ENCODE assay signal across 5 cellular contexts in the genomic region with DNA sequence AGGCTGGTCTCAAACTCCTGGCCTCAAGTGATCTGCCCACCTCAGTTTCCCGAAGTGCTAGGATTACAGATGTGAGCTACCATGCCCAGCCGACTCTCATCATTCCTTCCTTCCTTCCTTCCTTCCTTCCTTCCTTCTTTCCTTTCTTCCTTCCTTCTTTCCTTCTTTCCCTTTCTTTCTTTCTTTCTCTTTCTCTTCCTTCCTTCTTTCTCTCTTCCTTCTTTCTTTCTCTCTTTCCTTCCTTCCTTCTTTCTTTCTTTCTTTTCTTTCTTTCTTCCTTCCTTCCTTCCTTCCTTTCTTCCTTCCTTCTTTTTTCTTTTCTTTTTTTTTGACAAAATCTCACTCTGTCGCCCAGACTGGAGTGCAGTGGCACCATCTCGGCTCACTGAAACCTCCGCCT. TPM values are rescaled to one million over a fixed set of nuclear protein-coding genes. Genes with fewer than 3 reads are reported as not detected.
A peak's percentile ranks its signal among the peaks of the same experiment; 100 is the strongest.
DNase-seq lines count a peak whose midpoint lies in the region; ATAC-seq, FAIRE-seq and TF ChIP-seq lines count a peak whose summit lies in the region.
"Not testable (repeated sequence)": the region's sequence is repeated elsewhere in the genome, so short reads cannot be mapped to it uniquely, and the experiment has no call there.

No MANE protein-coding gene starts in this region.

- intact Hi-C loops in K562 (cut with micrococcal nuclease); endothelial cell of umbilical vein (cut with micrococcal nuclease): not testable (repeated sequence)

- not testable (repeated sequence) for FAIRE-seq in K562 (lab: Jason Lieb, UNC)
- FAIRE-seq in endothelial cell of umbilical vein (lab: Jason Lieb, UNC), result peak; percentile 28

- not testable (repeated sequence) for TF ChIP-seq POLR2A in K562 (conservative IDR thresholded peaks at IDR 0.05); endothelial cell of umbilical vein (IDR thresholded peaks at IDR 0.05; ENCODE audit: low read depth, low read length)

- not testable (repeated sequence) for BruUV-seq in K562 (replicated peaks; lab: Mats Ljungman, UMichigan); endothelial cell of umbilical vein (replicated peaks; lab: Mats Ljungman, UMichigan)

- peaks cover 17% of the 10 kb centered on the region for H3K36me3 ChIP-seq in DOHH2 (ENCODE audit: control insufficient read depth, low read length)
- not testable (repeated sequence) for H3K36me3 ChIP-seq in HEK293 (ENCODE audit: control insufficient read depth in 2 of 2, insufficient read depth in 1 of 2, low read length in 2 of 2); K562 (ENCODE audit: control insufficient read depth, insufficient read depth, low read length); endothelial cell of umbilical vein (ENCODE audit: control insufficient read depth in 2 of 2, extremely low read depth in 1 of 2, insufficient read depth in 2 of 2, low read length in 2 of 2)

- H3K27me3 Mint-ChIP-seq in stimulated activated naive B cell treated with anti-CD40 and anti-IgM and Interleukin-4, amounts not matched to agents 10 μg/mL and 1 μg/mL and 100 μg/mL, for 72 hours, result peaks cover 25 to 26% of the 10 kb centered on the region in 2 donors

- not testable (repeated sequence) for H4K20me1 ChIP-seq in DOHH2 (ENCODE audit: control insufficient read depth, insufficient read depth, low read depth, low read length); K562 (replicated peaks; ENCODE audit: control insufficient read depth, insufficient read depth, low read length); endothelial cell of umbilical vein (replicated peaks; ENCODE audit: control insufficient read depth, extremely low read depth, insufficient read depth, low read length)

- POLR2A ChIA-PET in HEK293 (lab: Yijun Ruan, JAX), result interaction anchor here (0.6 to 1.1 kb wide), 3 partner anchors 13 to 137 kb away, joined by 4 to 6 read pairs (median 5); a partner anchor contains a TSS
- POLR2A ChIA-PET in K562 (lab: Yijun Ruan, JAX); endothelial cell of umbilical vein (lab: Charles Lee): not testable (repeated sequence)

- H3K27ac ChIP-seq in DOHH2 (ENCODE audit: low read depth, low read length); HEK293 (ENCODE audit: extremely low read depth, low read depth, low read length); K562 (ENCODE audit: extremely low read depth, low read depth, low read length); endothelial cell of umbilical vein (ENCODE audit: insufficient read depth, low read depth, low read length): not testable (repeated sequence)

- TF ChIP-seq CTCF in DOHH2 (IDR thresholded peaks at IDR 0.05; ENCODE audit: low read depth, low read length, poor library complexity, severe bottlenecking); HEK293 (tag by site-specific recombination; IDR thresholded peaks at IDR 0.05); K562 (IDR thresholded peaks at IDR 0.05 in 2 of 3, conservative IDR thresholded peaks at IDR 0.05 in 1 of 3; ENCODE audit: insufficient read depth in 2 of 3, low read depth in 1 of 3, low read length in 3 of 3); endothelial cell of umbilical vein (IDR thresholded peaks at IDR 0.05; ENCODE audit: extremely low read depth in 1 of 2, insufficient read depth in 1 of 2, low read depth in 1 of 2, low read length in 2 of 2): not testable (repeated sequence)

- H3K9me3 ChIP-seq in DOHH2 (ENCODE audit: control insufficient read depth, insufficient read depth, low read length); HEK293 (ENCODE audit: control insufficient read depth, insufficient read depth, low read depth, low read length); K562 (replicated peaks; ENCODE audit: control insufficient read depth, insufficient read depth, low read depth, low read length); endothelial cell of umbilical vein (replicated peaks; ENCODE audit: control insufficient read depth, insufficient read depth, low read length): not testable (repeated sequence)

- CTCF ChIA-PET in HEK293 (lab: Yijun Ruan, JAX), result interaction anchor here (0.7 to 1.6 kb wide), 2 partner anchors 13 to 26 kb away, joined by 3 to 7 read pairs; a partner anchor contains a TSS
- CTCF ChIA-PET in K562 (lab: Yijun Ruan, JAX; ENCODE audit: low intra/inter-chr PET ratio), result not testable (repeated sequence)
- CTCF ChIA-PET in endothelial cell of umbilical vein (lab: Charles Lee), result interaction anchor here (1.0 to 2.9 kb wide), 2 partner anchors 9 to 13 kb away, joined by 3 to 10 read pairs; a partner anchor contains a TSS

- H3K79me2 ChIP-seq in DOHH2 (ENCODE audit: control insufficient read depth, low read length), result peaks cover 47% of the 10 kb centered on the region
- H3K79me2 ChIP-seq in K562 (ENCODE audit: control insufficient read depth, insufficient read depth, low read length); endothelial cell of umbilical vein (ENCODE audit: control insufficient read depth, insufficient read depth, low read length): not testable (repeated sequence)

- not testable (repeated sequence) for H3K9me3 Mint-ChIP-seq in stimulated activated naive B cell treated with anti-CD40 and anti-IgM and Interleukin-4, amounts not matched to agents 10 μg/mL and 1 μg/mL and 100 μg/mL, for 72 hours

- H3K4me1 Mint-ChIP-seq in stimulated activated naive B cell treated with anti-CD40 and anti-IgM and Interleukin-4, amounts not matched to agents 10 μg/mL and 1 μg/mL and 100 μg/mL, for 72 hours, result peaks cover 5 to 11% of the 10 kb centered on the region in 2 donors

- TF ChIP-seq RAD21 in K562 (CRISPR knock-in tag; conservative IDR thresholded peaks at IDR 0.05 in 1 of 2, IDR thresholded peaks at IDR 0.05 in 1 of 2), result not testable (repeated sequence)

- peak overlapping the region; percentile 66 for H3K27ac Mint-ChIP-seq in stimulated activated naive B cell treated with anti-CD40 and anti-IgM and Interleukin-4, amounts not matched to agents 10 μg/mL and 1 μg/mL and 100 μg/mL, for 72 hours

- dilution Hi-C loops in endothelial cell of umbilical vein (cut with MboI; ENCODE audit: extremely low pct_ligation_motif_present, low sequenced_read_pairs), result not testable (repeated sequence)

- not testable (repeated sequence) for DNase-seq in K562 (ENCODE audit: extremely low read depth in 1 of 4, low spot score in 3 of 4); endothelial cell of umbilical vein (ENCODE audit: low read depth, low spot score); stimulated activated naive B cell treated with anti-CD40 and anti-IgM and Interleukin-4, amounts not matched to agents 10 μg/mL and 1 μg/mL and 100 μg/mL, for 72 hours

- not testable (repeated sequence) for H2AFZ ChIP-seq in K562 (ENCODE audit: low read depth, low read length); endothelial cell of umbilical vein (ENCODE audit: low read depth, low read length)

- peaks cover 91% of the 10 kb centered on the region for H3K4me1 ChIP-seq in DOHH2 (ENCODE audit: control insufficient read depth, low read length)
- H3K4me1 ChIP-seq in HEK293 (ENCODE audit: control insufficient read depth, insufficient read depth, low read length); K562 (replicated peaks in 1 of 2; ENCODE audit: control insufficient read depth in 2 of 2, insufficient read depth in 2 of 2, low read length in 2 of 2); endothelial cell of umbilical vein (ENCODE audit: control insufficient read depth, extremely low read depth, insufficient read depth, low read length): not testable (repeated sequence)

- not testable (repeated sequence) for H3K27me3 ChIP-seq in DOHH2 (ENCODE audit: control insufficient read depth, low read length); endothelial cell of umbilical vein (ENCODE audit: control insufficient read depth in 2 of 2, insufficient read depth in 2 of 2, low read length in 2 of 2)
- peaks cover 16 to 51% of the 10 kb centered on the region in 2 experiments; a peak in 4 of 5 replicates for H3K27me3 ChIP-seq in K562 (ENCODE audit: control insufficient read depth in 2 of 2, insufficient read depth in 2 of 2, low read length in 2 of 2)

- H3K36me3 Mint-ChIP-seq in stimulated activated naive B cell treated with anti-CD40 and anti-IgM and Interleukin-4, amounts not matched to agents 10 μg/mL and 1 μg/mL and 100 μg/mL, for 72 hours, result not testable (repeated sequence)

- not testable (repeated sequence) for H3K9me2 ChIP-seq in DOHH2 (replicated peaks; ENCODE audit: control insufficient read depth, low read length)

- not testable (repeated sequence) for H3K9ac ChIP-seq in K562 (ENCODE audit: insufficient read depth in 1 of 2, low read depth in 2 of 2, low read length in 2 of 2); endothelial cell of umbilical vein (replicated peaks; ENCODE audit: extremely low read depth, insufficient read depth, low read length)

- not testable (repeated sequence) for H3K4me3 Mint-ChIP-seq in stimulated activated naive B cell treated with anti-CD40 and anti-IgM and Interleukin-4, amounts not matched to agents 10 μg/mL and 1 μg/mL and 100 μg/mL, for 72 hours

- not testable (repeated sequence) for TF ChIP-seq EP300 in K562 (IDR thresholded peaks at IDR 0.05; ENCODE audit: low read length)

- H3K9me1 ChIP-seq in K562 (ENCODE audit: control insufficient read depth, insufficient read depth, low read length); endothelial cell of umbilical vein (replicated peaks; ENCODE audit: control insufficient read depth, extremely low read depth, insufficient read depth, low read length): not testable (repeated sequence)

- not testable (repeated sequence) for ATAC-seq in K562; stimulated activated naive B cell treated with anti-CD40 and anti-IgM and Interleukin-4, amounts not matched to agents 10 μg/mL and 1 μg/mL and 100 μg/mL, for 72 hours (replicated peaks)

- H3K4me2 ChIP-seq in DOHH2 (ENCODE audit: low read length), result peak overlapping the region; percentile 69
- not testable (repeated sequence) for H3K4me2 ChIP-seq in K562 (ENCODE audit: insufficient read depth, low read length); endothelial cell of umbilical vein (ENCODE audit: insufficient read depth, low read length)

- in situ Hi-C loops in K562 (cut with MboI), result not testable (repeated sequence)

- not testable (repeated sequence) for H3F3A ChIP-seq in DOHH2 (ENCODE audit: control insufficient read depth, insufficient read depth)

- 0% methylated on average over 5 of the region's 5 CpGs for WGBS in K562 (ENCODE audit: insufficient coverage, low coverage, missing lambda C conversion rate)

- peak overlapping the region; percentile 68 for H3K4me3 ChIP-seq in DOHH2 (ENCODE audit: low read length)
- H3K4me3 ChIP-seq in HEK293 (ENCODE audit: low read depth, low read length); K562; endothelial cell of umbilical vein (replicated peaks in 1 of 3; ENCODE audit: insufficient read depth in 1 of 3, low read depth in 1 of 3, low read length in 3 of 3): not testable (repeated sequence)

RNA-seq across cellular contexts. Expression of a gene that starts 13.4 kb away (rescaled TPM):
- 7.0 and 21.1 TPM in 2 replicates for total RNA-seq in K562 (2011; cell fraction: chromatin; rRNA removed; ENCODE audit: low replicate concordance)
- total RNA-seq in K562 (2011; cell fraction: nucleolus; rRNA removed), result 19.5 and 24.3 TPM in 2 replicates
- total RNA-seq in K562 (2011; cell fraction: nucleoplasm; rRNA removed), result 12.9 and 14.3 TPM in 2 replicates
- 17.1 and 22.2 TPM in 2 replicates for total RNA-seq in K562 (2014; rRNA removed)
- total RNA-seq in K562 (2014; rRNA removed; fragmentation: Illumina TruSeq; extraction: Trizol), result 5.9 and 6.8 TPM in 2 replicates
- 10.4 and 10.9 TPM in 2 replicates for total RNA-seq in K562 (2015; rRNA removed; fragmentation: Illumina TruSeq; extraction: Trizol)
- 18.8 and 19.0 TPM in 2 replicates for total RNA-seq in K562 (2021)
- 3.9 and 5.1 TPM in 2 replicates for polyA plus RNA-seq in K562 (2011; rRNA removed)
- polyA plus RNA-seq in K562 (2011; cell fraction: cytosol; rRNA removed), result 4.3 and 9.5 TPM in 2 replicates
- polyA plus RNA-seq in K562 (2011; cell fraction: nucleus; rRNA removed), result 4.8 and 7.1 TPM in 2 replicates
- 0.79 and 0.89 TPM in 2 replicates for polyA plus RNA-seq in K562 (2012)
- 6.3 and 8.2 TPM in 2 replicates for polyA plus RNA-seq in K562 (2014; fragmentation: Illumina TruSeq; extraction: Trizol)
- polyA plus RNA-seq in K562 (2014; fragmentation: Nextera tagmentation; extraction: Ambion mirVana), result under 1 TPM; 0.08 to 0.11 TPM
- 10.2 and 10.7 TPM in 2 replicates for polyA plus RNA-seq in K562 (2014; rRNA removed)
- polyA minus RNA-seq in K562 (2011; rRNA and poly(A)+ RNA removed), result 7.0 and 7.7 TPM in 2 replicates
- 10.6 and 11.6 TPM in 2 replicates for polyA minus RNA-seq in K562 (2011; cell fraction: cytosol; rRNA and poly(A)+ RNA removed)
- 8.9 and 11.9 TPM in 2 replicates for polyA minus RNA-seq in K562 (2011; cell fraction: nucleus; rRNA and poly(A)+ RNA removed)
- 11.4 TPM in 2 replicates for total RNA-seq in endothelial cell of umbilical vein
- polyA plus RNA-seq in endothelial cell of umbilical vein, result 5.1 and 5.9 TPM in 2 replicates
- polyA plus RNA-seq in endothelial cell of umbilical vein (2011; cell fraction: cytosol; rRNA removed), result 4.1 and 5.3 TPM in 2 replicates
- 3.6 and 4.0 TPM in 2 replicates for polyA plus RNA-seq in endothelial cell of umbilical vein (2011; cell fraction: nucleus; rRNA removed)
- polyA plus RNA-seq in endothelial cell of umbilical vein (2012), result 0.67 and 0.91 TPM in 2 replicates
- 9.4 and 9.6 TPM in 2 replicates for polyA minus RNA-seq in endothelial cell of umbilical vein
- polyA minus RNA-seq in endothelial cell of umbilical vein (2011; cell fraction: cytosol; rRNA and poly(A)+ RNA removed), result 10.3 TPM
- 5.0 and 7.3 TPM in 2 replicates for polyA minus RNA-seq in endothelial cell of umbilical vein (2011; cell fraction: nucleus; rRNA and poly(A)+ RNA removed)

RNA-seq across cellular contexts. Expression of a gene that starts 53.4 kb away (rescaled TPM):
- 3.7 and 10.7 TPM in 2 replicates for total RNA-seq in K562 (2011; cell fraction: chromatin; rRNA removed; ENCODE audit: low replicate concordance)
- 4.2 and 4.7 TPM in 2 replicates for total RNA-seq in K562 (2011; cell fraction: nucleolus; rRNA removed)
- total RNA-seq in K562 (2011; cell fraction: nucleoplasm; rRNA removed), result 2.7 and 3.1 TPM in 2 replicates
- 1.5 and 2.7 TPM in 2 replicates for total RNA-seq in K562 (2014; rRNA removed)
- total RNA-seq in K562 (2014; rRNA removed; fragmentation: Illumina TruSeq; extraction: Trizol), result 0.77 and 0.98 TPM in 2 replicates
- 2.1 and 2.8 TPM in 2 replicates for total RNA-seq in K562 (2015; rRNA removed; fragmentation: Illumina TruSeq; extraction: Trizol)
- total RNA-seq in K562 (2021), result 11.5 and 11.6 TPM in 2 replicates
- polyA plus RNA-seq in K562 (2011; rRNA removed), result 0.47 and 1.2 TPM in 2 replicates
- polyA plus RNA-seq in K562 (2011; cell fraction: cytosol; rRNA removed), result 1.2 and 1.9 TPM in 2 replicates
- polyA plus RNA-seq in K562 (2011; cell fraction: nucleus; rRNA removed), result 1.5 and 3.1 TPM in 2 replicates
- 6.6 and 8.4 TPM in 2 replicates for polyA plus RNA-seq in K562 (2012)
- polyA plus RNA-seq in K562 (2014; fragmentation: Illumina TruSeq; extraction: Trizol), result 3.1 and 7.1 TPM in 2 replicates
- under 1 TPM; 0.07 to 0.11 TPM for polyA plus RNA-seq in K562 (2014; fragmentation: Nextera tagmentation; extraction: Ambion mirVana)
- 4.7 and 5.7 TPM in 2 replicates for polyA plus RNA-seq in K562 (2014; rRNA removed)
- polyA minus RNA-seq in K562 (2011; rRNA and poly(A)+ RNA removed), result 0.45 and 0.60 TPM in 2 replicates
- polyA minus RNA-seq in K562 (2011; cell fraction: cytosol; rRNA and poly(A)+ RNA removed), result 4.6 and 6.3 TPM in 2 replicates
- 1.2 and 1.5 TPM in 2 replicates for polyA minus RNA-seq in K562 (2011; cell fraction: nucleus; rRNA and poly(A)+ RNA removed)
- 17.6 and 19.0 TPM in 2 replicates for total RNA-seq in endothelial cell of umbilical vein
- polyA plus RNA-seq in endothelial cell of umbilical vein, result 4.3 and 4.8 TPM in 2 replicates
- polyA plus RNA-seq in endothelial cell of umbilical vein (2011; cell fraction: cytosol; rRNA removed), result 3.3 and 3.9 TPM in 2 replicates
- polyA plus RNA-seq in endothelial cell of umbilical vein (2011; cell fraction: nucleus; rRNA removed), result 2.2 and 2.8 TPM in 2 replicates
- polyA plus RNA-seq in endothelial cell of umbilical vein (2012), result 12.3 and 18.6 TPM in 2 replicates
- 2.4 and 2.5 TPM in 2 replicates for polyA minus RNA-seq in endothelial cell of umbilical vein
- 6.2 TPM for polyA minus RNA-seq in endothelial cell of umbilical vein (2011; cell fraction: cytosol; rRNA and poly(A)+ RNA removed)
- polyA minus RNA-seq in endothelial cell of umbilical vein (2011; cell fraction: nucleus; rRNA and poly(A)+ RNA removed), result 1.3 and 2.3 TPM in 2 replicates

RNA-seq across cellular contexts. Expression of a gene that starts 54.5 kb away (rescaled TPM):
- 45.6 and 105 TPM in 2 replicates for total RNA-seq in K562 (2011; cell fraction: chromatin; rRNA removed; ENCODE audit: low replicate concordance)
- 61.4 and 62.6 TPM in 2 replicates for total RNA-seq in K562 (2011; cell fraction: nucleolus; rRNA removed)
- 50.8 and 52.2 TPM in 2 replicates for total RNA-seq in K562 (2011; cell fraction: nucleoplasm; rRNA removed)
- total RNA-seq in K562 (2014; rRNA removed), result 43.0 and 64.9 TPM in 2 replicates
- 12.7 and 16.0 TPM in 2 replicates for total RNA-seq in K562 (2014; rRNA removed; fragmentation: Illumina TruSeq; extraction: Trizol)
- total RNA-seq in K562 (2015; rRNA removed; fragmentation: Illumina TruSeq; extraction: Trizol), result 23.6 and 24.5 TPM in 2 replicates
- 60.0 and 66.7 TPM in 2 replicates for total RNA-seq in K562 (2021)
- polyA plus RNA-seq in K562 (2011; rRNA removed), result 5.4 and 7.1 TPM in 2 replicates
- polyA plus RNA-seq in K562 (2011; cell fraction: cytosol; rRNA removed), result 6.1 and 12.8 TPM in 2 replicates
- 9.6 and 23.4 TPM in 2 replicates for polyA plus RNA-seq in K562 (2011; cell fraction: nucleus; rRNA removed)
- polyA plus RNA-seq in K562 (2012), result 26.0 and 32.1 TPM in 2 replicates
- 33.5 and 50.1 TPM in 2 replicates for polyA plus RNA-seq in K562 (2014; fragmentation: Illumina TruSeq; extraction: Trizol)
- polyA plus RNA-seq in K562 (2014; fragmentation: Nextera tagmentation; extraction: Ambion mirVana), result 1 to 10 TPM in 1 of 2 experiments, under 1 TPM in 1; 0.90 to 1.1 TPM
- polyA plus RNA-seq in K562 (2014; rRNA removed), result 27.8 and 30.6 TPM in 2 replicates
- polyA minus RNA-seq in K562 (2011; rRNA and poly(A)+ RNA removed), result 4.6 and 8.5 TPM in 2 replicates
- 17.6 and 18.5 TPM in 2 replicates for polyA minus RNA-seq in K562 (2011; cell fraction: cytosol; rRNA and poly(A)+ RNA removed)
- polyA minus RNA-seq in K562 (2011; cell fraction: nucleus; rRNA and poly(A)+ RNA removed), result 17.1 and 24.1 TPM in 2 replicates
- total RNA-seq in endothelial cell of umbilical vein, result 87.6 and 98.0 TPM in 2 replicates
- 31.5 and 38.3 TPM in 2 replicates for polyA plus RNA-seq in endothelial cell of umbilical vein
- polyA plus RNA-seq in endothelial cell of umbilical vein (2011; cell fraction: cytosol; rRNA removed), result 20.3 TPM in 2 replicates
- polyA plus RNA-seq in endothelial cell of umbilical vein (2011; cell fraction: nucleus; rRNA removed), result 34.8 and 37.6 TPM in 2 replicates
- 52.3 and 53.6 TPM in 2 replicates for polyA plus RNA-seq in endothelial cell of umbilical vein (2012)
- polyA minus RNA-seq in endothelial cell of umbilical vein, result 17.5 and 24.7 TPM in 2 replicates
- 17.6 TPM for polyA minus RNA-seq in endothelial cell of umbilical vein (2011; cell fraction: cytosol; rRNA and poly(A)+ RNA removed)
- 25.6 and 54.2 TPM in 2 replicates for polyA minus RNA-seq in endothelial cell of umbilical vein (2011; cell fraction: nucleus; rRNA and poly(A)+ RNA removed)
